ENCODE assay signal across 8 cellular contexts in genomic region chr10:97701438-97702064, GRCh38. TPM values are rescaled to one million over a fixed set of nuclear protein-coding genes. Genes with fewer than 3 reads are reported as not detected.
DNase-seq lines count a peak whose midpoint lies in the region; ATAC-seq and TF ChIP-seq lines count a peak whose summit lies in the region.

No MANE protein-coding gene starts in this region.

- H3K9me3 Mint-ChIP-seq in naive thymus-derived CD4-positive, alpha-beta T cell: peaks cover 0 to 2% (median 0%) of the 10 kb centered on the region in 11 donors

- POLR2A ChIA-PET in naive thymus-derived CD4-positive, alpha-beta T cell (lab: Charles Lee): interaction anchor here (0.9 to 1.6 kb wide), 4 partner anchors 15 to 35 kb away, joined by 3 to 5 read pairs (median 4); partner anchors contain the start of genes AVPI1 and ZFYVE27

- no peaks in the 10 kb centered on the region for H3K36me3 ChIP-seq in naive thymus-derived CD4-positive, alpha-beta T cell (ENCODE audit: control insufficient read depth in 2 of 3, insufficient read depth in 3 of 3, low read length in 3 of 3)
- no peaks in the 10 kb centered on the region for H3K36me3 ChIP-seq in upper lobe of right lung

- intact Hi-C loops in naive thymus-derived CD4-positive, alpha-beta T cell (cut with micrococcal nuclease): loop anchor here (1.0 to 10.0 kb wide), 8 partner anchors 13 to 344 kb away; partner anchors contain the start of gene AVPI1 (in 2 of the 2)
- intact Hi-C loops in upper lobe of right lung (cut with DNase I): no loop called here

- peak; percentile 96 for TF ChIP-seq CTCF in 22Rv1 (IDR thresholded peaks at IDR 0.05)
- TF ChIP-seq CTCF in upper lobe of right lung (IDR thresholded peaks at IDR 0.05): peak; percentile 90

- H3K27ac ChIP-seq in 22Rv1 (no peak overlapping the region), upper lobe of right lung (no peak overlapping the region)
- H3K27ac ChIP-seq in naive thymus-derived CD4-positive, alpha-beta T cell (ENCODE audit: low read depth, low read length): no peak overlapping the region

- ATAC-seq in HG02938 (IDR thresholded peaks at IDR 0.05; ENCODE audit: unreplicated experiment) (peak; percentile 85), esophagus mucosa (peak; percentile 84), upper lobe of right lung (peak; percentile 97)
- peak; percentile 97 for ATAC-seq in naive thymus-derived CD4-positive, alpha-beta T cell

- no peaks in the 10 kb centered on the region for H3K27me3 ChIP-seq in naive thymus-derived CD4-positive, alpha-beta T cell (ENCODE audit: control insufficient read depth in 2 of 2, insufficient read depth in 2 of 2, low read length in 2 of 2)
- H3K27me3 ChIP-seq in upper lobe of right lung: no peaks in the 10 kb centered on the region

- DNase-seq in G401 (ENCODE audit: low spot score) (peak; percentile 73), NCI-H345 (lab: John Stamatoyannopoulos, UW) (peak; percentile 58), upper lobe of right lung (no peak)
- DNase-seq in activated CD4-positive, alpha-beta T cell treated with anti-CD3 and anti-CD28 coated beads, Interleukin-2, amount 50 U/mL, for 1 hour: peak; percentile 25
- peak in 8 of 9 donors; percentile 35 to 66 (median 56) for DNase-seq in naive thymus-derived CD4-positive, alpha-beta T cell

- no peak overlapping the region for H3K4me3 Mint-ChIP-seq in naive thymus-derived CD4-positive, alpha-beta T cell

- CTCF ChIA-PET in naive thymus-derived CD4-positive, alpha-beta T cell (lab: Charles Lee): interaction anchor here (0.6 to 3.6 kb wide), 21 partner anchors 8 to 374 kb away, joined by 3 to 37 read pairs (median 5); partner anchors contain the start of genes AVPI1 and ZFYVE27

- H3K9me3 ChIP-seq in naive thymus-derived CD4-positive, alpha-beta T cell (ENCODE audit: control insufficient read depth in 2 of 3, low read length in 3 of 3): no peaks in the 10 kb centered on the region
- no peaks in the 10 kb centered on the region for H3K9me3 ChIP-seq in upper lobe of right lung

- H3K4me3 ChIP-seq in naive thymus-derived CD4-positive, alpha-beta T cell (ENCODE audit: low read length): no peak overlapping the region
- no peak overlapping the region for H3K4me3 ChIP-seq in upper lobe of right lung

- no peak overlapping the region for H3K27ac Mint-ChIP-seq in naive thymus-derived CD4-positive, alpha-beta T cell

- H3K4me1 Mint-ChIP-seq in naive thymus-derived CD4-positive, alpha-beta T cell: peaks cover 0 to 6% (median 0%) of the 10 kb centered on the region in 7 donors

- H3K36me3 Mint-ChIP-seq in naive thymus-derived CD4-positive, alpha-beta T cell: no peaks in the 10 kb centered on the region

- no peaks in the 10 kb centered on the region for H3K4me1 ChIP-seq in naive thymus-derived CD4-positive, alpha-beta T cell (ENCODE audit: control insufficient read depth in 2 of 2, insufficient read depth in 2 of 2, low read length in 2 of 2)
- no peaks in the 10 kb centered on the region for H3K4me1 ChIP-seq in upper lobe of right lung

- H3K27me3 Mint-ChIP-seq in naive thymus-derived CD4-positive, alpha-beta T cell: peaks cover 0 to 19% (median 6%) of the 10 kb centered on the region in 5 donors

- in situ Hi-C loops in G401 (cut with HindIII; ENCODE audit: low sequenced_read_pairs): no loop called here

RNA-seq across cellular contexts. Expression of gene MARVELD1, which starts 12.0 kb away (rescaled TPM):
- 35.0 and 61.1 TPM in 2 replicates for total RNA-seq in G401 (2014; rRNA removed; shearing (Covaris generic))
- total RNA-seq in esophagus mucosa (12.1 TPM), upper lobe of right lung (43.8 TPM)
- total RNA-seq in naive thymus-derived CD4-positive, alpha-beta T cell: 1 to 10 TPM in 4 of 5 experiments, under 1 TPM in 1; 0.62 to 5.0 (median 2.3) TPM
- under 1 TPM; 0.07 to 0.09 TPM for polyA plus RNA-seq in naive thymus-derived CD4-positive, alpha-beta T cell

RNA-seq across cellular contexts. Expression of gene AVPI1, which starts 14.5 kb away (rescaled TPM):
- total RNA-seq in G401 (2014; rRNA removed; shearing (Covaris generic)): 19.1 and 24.4 TPM in 2 replicates
- total RNA-seq in esophagus mucosa: 6.8 TPM
- total RNA-seq in naive thymus-derived CD4-positive, alpha-beta T cell: 10 to 100 TPM in 1 of 5 experiments, 1 to 10 TPM in 3, under 1 TPM in 1; 0.65 to 10.6 (median 2.5) TPM
- 1 to 10 TPM; 1.4 to 1.9 TPM for polyA plus RNA-seq in naive thymus-derived CD4-positive, alpha-beta T cell
- total RNA-seq in upper lobe of right lung: 20.5 TPM

RNA-seq across cellular contexts. Expression of gene ZFYVE27, which starts 35.4 kb away (rescaled TPM):
- 21.8 and 24.8 TPM in 2 replicates for total RNA-seq in G401 (2014; rRNA removed; shearing (Covaris generic))
- total RNA-seq in esophagus mucosa: 10.7 TPM
- total RNA-seq in naive thymus-derived CD4-positive, alpha-beta T cell: 10 to 100 TPM; 31.0 to 68.8 (median 61.8) TPM
- polyA plus RNA-seq in naive thymus-derived CD4-positive, alpha-beta T cell: 10 to 100 TPM; 32.9 to 41.0 TPM
- total RNA-seq in upper lobe of right lung: 29.4 TPM
